ENCODE assay signal across 18 cellular contexts in genomic region chr3:162398554-162398953, GRCh38.
A peak's percentile ranks its signal among the peaks of the same experiment; 100 is the strongest.
DNase-seq lines count a peak whose midpoint lies in the region; ATAC-seq, FAIRE-seq and TF ChIP-seq lines count a peak whose summit lies in the region.
"Had no signal": no experiment of that assay in that cellular context is flagged by ENCODE, and none has a peak within 500 bp of the region (broad histone marks: within the 10 kb centered on the region; RNA-seq: fewer than 3 reads in every experiment).

No MANE protein-coding gene starts in this region.

- in situ Hi-C loops in G401 (cut with HindIII; ENCODE audit: low sequenced_read_pairs), result no loop called here

- intact Hi-C loops in heart left ventricle (cut with DNase I) (no loop called here), right cardiac atrium (cut with DNase I) (no loop called here)

- peak overlapping the region in 2 of 12 donors; percentile 37 to 39 for H3K27ac ChIP-seq in heart left ventricle
- no peak overlapping the region for H3K27ac ChIP-seq in right cardiac atrium (ENCODE audit: low read length)
- H3K27ac ChIP-seq: C4-2B, GM23248, HL-60 had no signal

- peak; percentile 54 to 90 (median 74) for ATAC-seq in heart left ventricle
- ATAC-seq in right cardiac atrium, result peak; percentile 61 to 68

- no peak for TF ChIP-seq CTCF in heart left ventricle (IDR thresholded peaks at IDR 0.05)
- no peak for TF ChIP-seq CTCF in D721Med (IDR thresholded peaks at IDR 0.05; ENCODE audit: insufficient read depth, missing control alignments)

- H3K36me3 ChIP-seq in heart left ventricle, result no peaks in the 10 kb centered on the region
- H3K36me3 ChIP-seq: HAP-1 had no signal

- DNase-seq in G401 (ENCODE audit: low spot score), result peak; percentile 3
- DNase-seq in heart left ventricle, result no peak
- peak in 1 of 3 donors; percentile 60 for DNase-seq in right cardiac atrium
- DNase-seq in pons (ENCODE audit: low spot score), result peak; percentile 17
- no peak for DNase-seq in D721Med (ENCODE audit: insufficient read length, low spot score)
- DNase-seq in DMS79 (lab: John Stamatoyannopoulos, UW), result no peak
- DNase-seq in islet precursor cell, result no peak
- DNase-seq: ACHN; Caco-2; CD4-positive, alpha-beta T cell; DMS153; DMS79 treated with DMSO at 0.1 percent for 48 hours; GM23248 had no signal

- no peak for FAIRE-seq in D721Med (lab: Jason Lieb, UNC)
- FAIRE-seq: GM12891, GM19239 had no signal

- no peak overlapping the region for H3K4me3 ChIP-seq in heart left ventricle
- H3K4me3 ChIP-seq in right cardiac atrium (ENCODE audit: low read length), result no peak overlapping the region
- H3K4me3 ChIP-seq: GM23248, HAP-1 had no signal

- H3K27me3 ChIP-seq in heart left ventricle (no peaks in the 10 kb centered on the region), right cardiac atrium (ENCODE audit: control insufficient read depth, insufficient read depth) (no peaks in the 10 kb centered on the region)

- 36 to 48% (median 44%) methylated on average over 2 of the region's 2 CpGs for WGBS in heart left ventricle, 4 donors
- WGBS in right cardiac atrium, result 49% methylated on average over 2 of the region's 2 CpGs

- no peaks in the 10 kb centered on the region for H3K4me1 ChIP-seq in heart left ventricle
- H3K4me1 ChIP-seq in right cardiac atrium (ENCODE audit: control insufficient read depth, insufficient read depth, low read length), result no peaks in the 10 kb centered on the region
- H3K4me1 ChIP-seq: Caco-2, HAP-1 had no signal

- H3K9me3 ChIP-seq in heart left ventricle, result peaks cover 0 to 15% (median 1%) of the 10 kb centered on the region in 12 donors
- peaks cover 3% of the 10 kb centered on the region for H3K9me3 ChIP-seq in right cardiac atrium (ENCODE audit: control insufficient read depth, low read length)
- H3K9me3 ChIP-seq: Caco-2, HAP-1 had no signal

- no peak for TF ChIP-seq POLR2A in heart left ventricle (IDR thresholded peaks at IDR 0.05)

Comparison
In these comparisons a context has a peak if more than half of its experiments do, and no peak if none do; other contexts are left out.
1. DNase-seq: peak in G401 (single experiment) and pons (single experiment); none in heart left ventricle (0 of 5), D721Med (single experiment), DMS79 (single experiment) and islet precursor cell (single experiment).